Comparison of ENCODE assay signal across 21 cellular contexts in the genomic region with DNA sequence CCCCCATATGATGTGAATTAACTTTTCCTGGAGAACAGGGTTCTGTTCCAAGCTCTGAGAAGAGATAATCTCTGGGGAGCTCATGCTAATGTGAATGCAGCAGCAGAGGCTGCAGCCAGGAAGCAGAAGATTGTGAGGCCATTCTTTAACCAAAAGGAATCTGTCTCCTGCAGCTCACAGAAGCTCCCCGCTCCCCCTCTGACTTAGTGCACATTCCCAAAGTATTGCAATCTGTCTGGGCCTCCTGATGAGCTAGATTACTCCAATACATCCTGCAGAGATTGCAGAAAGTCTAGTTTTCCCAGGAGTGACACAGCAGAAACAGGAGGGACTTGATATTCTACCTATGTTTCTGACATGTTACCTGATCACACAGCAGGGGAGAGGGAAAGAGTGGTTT.
A peak's percentile ranks its signal among the peaks of the same experiment; 100 is the strongest.
DNase-seq lines count a peak whose midpoint lies in the region; ATAC-seq and TF ChIP-seq lines count a peak whose summit lies in the region.
"Had no signal": no experiment of that assay in that cellular context is flagged by ENCODE, and none has a peak within 500 bp of the region (broad histone marks: within the 10 kb centered on the region; RNA-seq: fewer than 3 reads in every experiment).

No MANE protein-coding gene starts in this region.

- TF ChIP-seq CTCF in WTC11 (IDR thresholded peaks at IDR 0.05), result no peak
- TF ChIP-seq CTCF in gastroesophageal sphincter (IDR thresholded peaks at IDR 0.05), result no peak

- no peak for TF ChIP-seq POLR2A in gastroesophageal sphincter (IDR thresholded peaks at IDR 0.05)

- H3K27me3 Mint-ChIP-seq in WTC11 (ENCODE audit: low read depth), result no peaks in the 10 kb centered on the region
- H3K27me3 Mint-ChIP-seq: activated naive CD4-positive, alpha-beta T cell treated with anti-CD3 and anti-CD28 coated beads, Interleukin-2, amount 50 U/mL, for 24 hours had no signal

- peak; percentile 97 for ATAC-seq in WTC11
- ATAC-seq in gastroesophageal sphincter, result no peak
- ATAC-seq in GM21786 (IDR thresholded peaks at IDR 0.05; ENCODE audit: unreplicated experiment), result no peak

- POLR2A ChIA-PET in WTC11 (lab: Charles Lee), result no interaction called here

- peak; percentile 11 for DNase-seq in DMS 273 (lab: John Stamatoyannopoulos, UW; ENCODE audit: unreplicated experiment)
- no peak for DNase-seq in DMS 273 treated with DMSO at 0.1 percent for 48 hours (lab: John Stamatoyannopoulos, UW)
- DNase-seq in WTC11 (ENCODE audit: low spot score), result peak; percentile 29
- DNase-seq in iPS-NIHi7 (ENCODE audit: extremely low spot score), result peak; percentile 52
- peak; percentile 15 for DNase-seq in stromal cell of bone marrow (ENCODE audit: low read depth)
- no peak for DNase-seq in GDM1 (lab: John Stamatoyannopoulos, UW)
- DNase-seq: activated CD4-positive, alpha-beta T cell treated with anti-CD3 and anti-CD28 coated beads for 1 hour; DMS79 treated with DMSO at 0.1 percent for 48 hours; effector CD4-positive, alpha-beta T cell; GOT3; MG63; NCI-H187; nephron progenitor cell; stimulated activated CD4-positive, alpha-beta T cell treated with anti-CD3 and anti-CD28 coated beads, Interleukin-1b, Interleukin-23, amount 100 ng/mL, for 48 hours had no signal

- no peak overlapping the region for H3K4me3 Mint-ChIP-seq in WTC11
- H3K4me3 Mint-ChIP-seq: activated naive CD4-positive, alpha-beta T cell treated with anti-CD3 and anti-CD28 coated beads, Interleukin-2, amount 50 U/mL, for 24 hours; CD14-positive monocyte; nephron progenitor cell; T-helper 1 cell treated with Interleukin-12 subunit alpha and Interleukin-12 subunit beta and Interleukin-4 antibody, amounts not matched to agents 30 μg/mL and 1 μg/mL, for 36 hours had no signal

- H3K36me3 Mint-ChIP-seq in WTC11, result no peaks in the 10 kb centered on the region
- H3K36me3 Mint-ChIP-seq: activated naive CD4-positive, alpha-beta T cell treated with anti-CD3 and anti-CD28 coated beads, Interleukin-2, amount 50 U/mL, for 24 hours; CD14-positive monocyte had no signal

- peak overlapping the region; percentile 92 for H3K27ac Mint-ChIP-seq in WTC11
- H3K27ac Mint-ChIP-seq: activated naive CD4-positive, alpha-beta T cell treated with anti-CD3 and anti-CD28 coated beads, Interleukin-2, amount 50 U/mL, for 24 hours; CD14-positive monocyte; nephron progenitor cell; T-helper 1 cell treated with Interleukin-12 subunit alpha and Interleukin-12 subunit beta and Interleukin-4 antibody, amounts not matched to agents 30 μg/mL and 1 μg/mL, for 36 hours had no signal

- H3K9me3 ChIP-seq in gastroesophageal sphincter, result no peaks in the 10 kb centered on the region
- H3K9me3 ChIP-seq: MG63, right atrium auricular region had no signal

- WGBS in gastroesophageal sphincter (ENCODE audit: low coverage in 1 of 2), 2 donors, result 14 to 67% methylated on average over 1 of the region's 1 CpG

- no peaks in the 10 kb centered on the region for H3K4me1 ChIP-seq in gastroesophageal sphincter
- H3K4me1 ChIP-seq: right atrium auricular region had no signal

- H3K4me1 Mint-ChIP-seq in WTC11, result peaks cover 37% of the 10 kb centered on the region
- H3K4me1 Mint-ChIP-seq: activated naive CD4-positive, alpha-beta T cell treated with anti-CD3 and anti-CD28 coated beads, Interleukin-2, amount 50 U/mL, for 24 hours; CD14-positive monocyte had no signal

- no peaks in the 10 kb centered on the region for H3K36me3 ChIP-seq in gastroesophageal sphincter
- H3K36me3 ChIP-seq: MG63, right atrium auricular region had no signal

- H3K27me3 ChIP-seq in gastroesophageal sphincter, result no peaks in the 10 kb centered on the region
- H3K27me3 ChIP-seq: MG63, right atrium auricular region had no signal

- no peak overlapping the region for H3K27ac ChIP-seq in gastroesophageal sphincter
- H3K27ac ChIP-seq: 22Rv1, right atrium auricular region had no signal

- CTCF ChIA-PET in WTC11 (lab: Charles Lee), result no interaction called here

- no peak for TF ChIP-seq EP300 in gastroesophageal sphincter (IDR thresholded peaks at IDR 0.05)

- H3K9me3 Mint-ChIP-seq in WTC11, result peaks cover 11% of the 10 kb centered on the region
- H3K9me3 Mint-ChIP-seq: T-helper 1 cell treated with Interleukin-12 subunit alpha and Interleukin-12 subunit beta and Interleukin-4 antibody, amounts not matched to agents 30 μg/mL and 1 μg/mL, for 36 hours had no signal

- no peak overlapping the region for H3K4me3 ChIP-seq in gastroesophageal sphincter
- H3K4me3 ChIP-seq: MG63, right atrium auricular region had no signal

TF ChIP-seq in WTC11, 78 proteins besides CTCF, POLR2A, EP300 and RAD21:
- TF ChIP-seq RELA (CRISPR knock-in tag; IDR thresholded peaks at IDR 0.05; ENCODE audit: borderline replicate concordance) (no peak), SP1 (CRISPR knock-in tag; conservative IDR thresholded peaks at IDR 0.05) (peak; percentile 38; the same call in 1 of the 2 replicates), NFE2L1 (CRISPR knock-in tag; IDR thresholded peaks at IDR 0.05) (no peak), NR2C2 (CRISPR knock-in tag; IDR thresholded peaks at IDR 0.05) (no peak), TEAD1 (CRISPR knock-in tag; IDR thresholded peaks at IDR 0.05) (no peak; the same call in 1 of the 2 replicates), E2F1 (CRISPR knock-in tag; IDR thresholded peaks at IDR 0.05) (no peak), GABPB1 (CRISPR knock-in tag; IDR thresholded peaks at IDR 0.05) (no peak), ETV6 (CRISPR knock-in tag; IDR thresholded peaks at IDR 0.05) (peak; percentile 58; the same call in 1 of the 2 replicates), ZNF219 (CRISPR knock-in tag; IDR thresholded peaks at IDR 0.05; ENCODE audit: borderline replicate concordance) (no peak)
- TF ChIP-seq, protein P1, sequence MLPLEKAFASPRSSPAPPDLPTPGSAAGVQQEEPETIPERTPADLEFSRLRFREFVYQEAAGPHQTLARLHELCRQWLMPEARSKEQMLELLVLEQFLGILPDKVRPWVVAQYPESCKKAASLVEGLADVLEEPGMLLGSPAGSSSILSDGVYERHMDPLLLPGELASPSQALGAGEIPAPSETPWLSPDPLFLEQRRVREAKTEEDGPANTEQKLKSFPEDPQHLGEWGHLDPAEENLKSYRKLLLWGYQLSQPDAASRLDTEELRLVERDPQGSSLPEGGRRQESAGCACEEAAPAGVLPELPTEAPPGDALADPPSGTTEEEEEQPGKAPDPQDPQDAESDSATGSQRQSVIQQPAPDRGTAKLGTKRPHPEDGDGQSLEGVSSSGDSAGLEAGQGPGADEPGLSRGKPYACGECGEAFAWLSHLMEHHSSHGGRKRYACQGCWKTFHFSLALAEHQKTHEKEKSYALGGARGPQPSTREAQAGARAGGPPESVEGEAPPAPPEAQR (CRISPR knock-in tag; IDR thresholded peaks at IDR 0.05), result no peak

Comparison
In these comparisons a context has a peak if more than half of its experiments do, and no peak if none do; other contexts are left out.
1. DNase-seq: peak in DMS 273 (single experiment), WTC11 (single experiment), iPS-NIHi7 (single experiment) and stromal cell of bone marrow (single experiment); none in DMS 273 treated with DMSO at 0.1 percent for 48 hours (single experiment) and GDM1 (single experiment).